Comparison of ENCODE assay signal across 9 cellular contexts in genomic region chr13:97977982-97978381, GRCh38. TPM values are rescaled to one million over a fixed set of nuclear protein-coding genes. Genes with fewer than 3 reads are reported as not detected.
DNase-seq lines count a peak whose midpoint lies in the region; ATAC-seq and TF ChIP-seq lines count a peak whose summit lies in the region.
"Had no signal": no experiment of that assay in that cellular context is flagged by ENCODE, and none has a peak within 500 bp of the region (broad histone marks: within the 10 kb centered on the region; RNA-seq: fewer than 3 reads in every experiment).

No MANE protein-coding gene starts in this region.

- no peak for ATAC-seq in lower lobe of right lung
- ATAC-seq in HG02798 (IDR thresholded peaks at IDR 0.05; ENCODE audit: poor library complexity, unreplicated experiment) = no peak
- no peak for ATAC-seq in GM18505 (IDR thresholded peaks at IDR 0.05; ENCODE audit: unreplicated experiment)
- no peak for ATAC-seq in HG03095 (IDR thresholded peaks at IDR 0.05; ENCODE audit: unreplicated experiment)

- H3K36me3 Mint-ChIP-seq in HFFc6 (ENCODE audit: low read depth) = peaks cover 29% of the 10 kb centered on the region

- no peaks in the 10 kb centered on the region for H3K27me3 ChIP-seq in BE2C
- H3K27me3 ChIP-seq in lower lobe of right lung (ENCODE audit: low read depth) = no peaks in the 10 kb centered on the region

- intact Hi-C loops in lower lobe of right lung (cut with DNase I) = no loop called here

- H3K27ac ChIP-seq in lower lobe of right lung = no peak overlapping the region

- in situ Hi-C loops in astrocyte of the cerebellum (cut with HindIII; ENCODE audit: low sequenced_read_pairs) = no loop called here

- peak overlapping the region; percentile 94 for H3K4me3 ChIP-seq in BE2C (ENCODE audit: low read depth, low read length)
- H3K4me3 ChIP-seq in astrocyte of the cerebellum (ENCODE audit: low read depth, low read length) = peak overlapping the region; percentile 67
- peak overlapping the region; percentile 82 for H3K4me3 ChIP-seq in lower lobe of right lung

- peaks cover 21% of the 10 kb centered on the region for H3K36me3 ChIP-seq in BE2C
- H3K36me3 ChIP-seq in lower lobe of right lung = peaks cover 8% of the 10 kb centered on the region

- DNase-seq in BE2C (no peak), HFFc6 (no peak), astrocyte of the cerebellum (ENCODE audit: low read depth) (no peak), lower lobe of right lung (no peak), NCI-H446 treated with DMSO at 0.1 percent for 48 hours (lab: John Stamatoyannopoulos, UW) (no peak)
- DNase-seq: stimulated activated CD4-positive, alpha-beta T cell treated with anti-CD3 and anti-CD28 coated beads, Interleukin-1b, Interleukin-23, amount 100 ng/mL, for 48 hours had no signal

- peaks cover 56% of the 10 kb centered on the region for H3K4me1 Mint-ChIP-seq in HFFc6 (ENCODE audit: low read depth)

- TF ChIP-seq CTCF in BE2C (IDR thresholded peaks at IDR 0.05; ENCODE audit: low read depth, low read length) (no peak), HFFc6 (IDR thresholded peaks at IDR 0.05) (no peak), astrocyte of the cerebellum (IDR thresholded peaks at IDR 0.05; ENCODE audit: low read depth, low read length, missing control alignments) (no peak), lower lobe of right lung (IDR thresholded peaks at IDR 0.05) (no peak)

- no peaks in the 10 kb centered on the region; the same call in 1 of the 2 replicates for H3K4me1 ChIP-seq in BE2C
- H3K4me1 ChIP-seq in lower lobe of right lung = peaks cover 27% of the 10 kb centered on the region

- H3K27me3 Mint-ChIP-seq in HFFc6 (ENCODE audit: insufficient read depth) = peaks cover 3% of the 10 kb centered on the region; the same call in 1 of the 2 replicates

- no peaks in the 10 kb centered on the region for H3K9me3 ChIP-seq in BE2C
- H3K9me3 ChIP-seq in lower lobe of right lung = no peaks in the 10 kb centered on the region

- peak overlapping the region; percentile 93; the same call in 1 of the 2 replicates for H3K27ac Mint-ChIP-seq in HFFc6

- peak overlapping the region; percentile 96 for H3K4me3 Mint-ChIP-seq in HFFc6

- no peak for TF ChIP-seq POLR2A in GM18505 (IDR thresholded peaks at IDR 0.05; ENCODE audit: borderline replicate concordance, extremely low read depth, insufficient read depth, insufficient read length)

- H3K9me3 Mint-ChIP-seq in HFFc6 = no peaks in the 10 kb centered on the region

RNA-seq across cellular contexts. Expression of gene IPO5, which starts 24.5 kb away (rescaled TPM):
- 54.4 TPM for polyA plus RNA-seq in BE2C (2012; ENCODE audit: insufficient read depth, insufficient read length, low read depth)
- total RNA-seq in HFFc6 (2021; fragmentation: NEBNext Ultra II Directional; extraction: Animal tissue kit (Norgen Biotek cat#: 25700)) = 100 to 1,000 TPM; 183 to 247 (median 222) TPM
- total RNA-seq in lower lobe of right lung = 83.6 TPM
